Comparison of ENCODE assay signal across 37 cellular contexts in the genomic region with DNA sequence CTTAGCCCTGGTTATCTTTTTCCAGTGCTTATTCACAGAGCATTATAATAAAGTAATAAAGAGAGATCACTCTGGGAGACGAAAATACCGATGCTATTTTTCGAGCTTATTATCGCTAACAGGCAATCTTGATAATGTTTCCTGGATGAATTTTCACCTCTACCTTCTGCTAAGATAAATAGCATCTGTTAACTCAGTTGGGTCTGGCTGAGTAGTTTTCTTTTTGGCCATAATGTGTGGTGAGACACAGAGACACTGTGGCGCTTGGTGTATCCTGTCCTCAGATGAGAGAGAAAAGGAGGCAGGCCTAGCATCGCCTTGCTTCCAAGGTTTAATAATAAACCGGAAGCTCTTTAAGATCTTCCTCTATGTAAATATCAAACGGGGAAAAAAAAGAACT. TPM values are rescaled to one million over a fixed set of nuclear protein-coding genes. Genes with fewer than 3 reads are reported as not detected.
"Had no signal": no experiment of that assay in that cellular context is flagged by ENCODE, and none has a peak within 500 bp of the region (broad histone marks: within the 10 kb centered on the region; RNA-seq: fewer than 3 reads in every experiment).

No MANE protein-coding gene starts in this region.

- H3K4me3 ChIP-seq: adrenal gland, body of pancreas, cardiac muscle cell had no signal

- H3K9me3 ChIP-seq: adrenal gland, body of pancreas had no signal

- H3K27ac ChIP-seq: adrenal gland, body of pancreas, brain microvascular endothelial cell, cardiac muscle cell, VCaP had no signal

- H3K27me3 ChIP-seq: adrenal gland, body of pancreas, brain microvascular endothelial cell, cardiac muscle cell had no signal

- H3K36me3 ChIP-seq: adrenal gland, brain microvascular endothelial cell, cardiac muscle cell had no signal

- H3K4me1 ChIP-seq: adrenal gland, body of pancreas had no signal

- DNase-seq: activated B cell treated with CpG ODN at 0.5 μM for 24 hours; activated CD4-positive, alpha-beta memory T cell treated with anti-CD3 and anti-CD28 coated beads for 36 hours; activated CD4-positive, alpha-beta T cell treated with anti-CD3 and anti-CD28 coated beads for 4 hours; activated CD4-positive, alpha-beta T cell treated with anti-CD3 and anti-CD28 coated beads, Interleukin-2, amount 10 ng/mL, durations not matched to agents 24 days and 14 days; activated CD4-positive, alpha-beta T cell treated with anti-CD3 and anti-CD28 coated beads, Interleukin-2, amount 50 U/mL, for 1 hour; activated CD4-positive, alpha-beta T cell treated with anti-CD3 and anti-CD28 coated beads, Interleukin-2, amount 50 U/mL, for 4 hours; activated CD4-positive, CD25-positive, alpha-beta regulatory T cell treated with anti-CD3 and anti-CD28 coated beads, Interleukin-2, amount 50 U/mL, for 72 hours; activated CD8-positive, alpha-beta memory T cell treated with anti-CD3 and anti-CD28 coated beads, Interleukin-2, amount 50 U/mL, for 4 hours; activated CD8-positive, alpha-beta T cell treated with anti-CD3 and anti-CD28 coated beads for 36 hours; activated effector memory CD4-positive, alpha-beta T cell treated with anti-CD3 and anti-CD28 coated beads, Interleukin-2, amount 50 U/mL, for 16 hours; activated gamma-delta T cell treated with Interleukin-2 at 50 U/mL for 16 hours; activated naive CD4-positive, alpha-beta T cell; activated naive CD4-positive, alpha-beta T cell treated with anti-CD3 and anti-CD28 coated beads for 36 hours; activated naive CD4-positive, alpha-beta T cell treated with anti-CD3 and anti-CD28 coated beads, Interleukin-2, amount 50 U/mL, for 16 hours; activated naive CD8-positive, alpha-beta T cell treated with anti-CD3 and anti-CD28 coated beads for 36 hours; activated T-cell treated with anti-CD3 and anti-CD28 coated beads for 4 hours; activated T-cell treated with anti-CD3 and anti-CD28 coated beads, Interleukin-2, amount 50 U/mL, for 1 hour; activated T-cell treated with anti-CD3 and anti-CD28 coated beads, Interleukin-2, amount 50 U/mL, for 4 hours; activated T-cell treated with anti-CD3 and anti-CD28 coated beads, Interleukin-2, amount 50 U/mL, for 72 hours; adrenal gland; amniotic stem cell; aorta; body of pancreas; brain microvascular endothelial cell; caudate nucleus; T-helper 1 cell; T-helper 2 cell; T-helper 9 cell had no signal

RNA-seq across cellular contexts. Expression of a gene that starts 46.2 kb away (rescaled TPM):
- total RNA-seq: activated B cell treated with CpG ODN at 0.5 μM for 24 hours; activated CD4-positive, alpha-beta memory T cell treated with anti-CD3 and anti-CD28 coated beads for 36 hours; activated CD4-positive, alpha-beta T cell treated with anti-CD3 and anti-CD28 coated beads, Interleukin-2, amount 10 ng/mL, durations not matched to agents 24 days and 14 days; activated CD8-positive, alpha-beta memory T cell treated with anti-CD3 and anti-CD28 coated beads for 36 hours; activated CD8-positive, alpha-beta T cell treated with anti-CD3 and anti-CD28 coated beads for 36 hours; activated naive CD4-positive, alpha-beta T cell treated with anti-CD3 and anti-CD28 coated beads for 36 hours; activated naive CD4-positive, alpha-beta T cell treated with anti-CD3 and anti-CD28 coated beads, Interleukin-2, amount 50 U/mL, for 72 hours; activated naive CD8-positive, alpha-beta T cell treated with anti-CD3 and anti-CD28 coated beads for 36 hours; activated T-cell treated with anti-CD3 and anti-CD28 coated beads, Interleukin-2, amount 50 U/mL, for 4 hours; activated T-cell treated with anti-CD3 and anti-CD28 coated beads, Interleukin-2, amount 50 U/mL, for 72 hours; activated T-helper 1 cell treated with anti-CD3 and anti-CD28 coated beads, Interleukin-12 subunit alpha, Interleukin-12 subunit beta, Interleukin-2, Interleukin-4 antibody, amounts not matched to agents 30 ng/mL and 10 ng/mL and 1 ng/mL, durations not matched to agents 14 hours and 24 hours and 36 hours; activated T-helper 17 cell treated with anti-CD3 and anti-CD28 coated beads, Interleukin-2, amount 50 U/mL, for 72 hours; aorta; astrocyte; body of pancreas; bronchial epithelial cell; chondrocyte had no signal
- polyA plus RNA-seq: aorta had no signal
